In the genomic region with DNA sequence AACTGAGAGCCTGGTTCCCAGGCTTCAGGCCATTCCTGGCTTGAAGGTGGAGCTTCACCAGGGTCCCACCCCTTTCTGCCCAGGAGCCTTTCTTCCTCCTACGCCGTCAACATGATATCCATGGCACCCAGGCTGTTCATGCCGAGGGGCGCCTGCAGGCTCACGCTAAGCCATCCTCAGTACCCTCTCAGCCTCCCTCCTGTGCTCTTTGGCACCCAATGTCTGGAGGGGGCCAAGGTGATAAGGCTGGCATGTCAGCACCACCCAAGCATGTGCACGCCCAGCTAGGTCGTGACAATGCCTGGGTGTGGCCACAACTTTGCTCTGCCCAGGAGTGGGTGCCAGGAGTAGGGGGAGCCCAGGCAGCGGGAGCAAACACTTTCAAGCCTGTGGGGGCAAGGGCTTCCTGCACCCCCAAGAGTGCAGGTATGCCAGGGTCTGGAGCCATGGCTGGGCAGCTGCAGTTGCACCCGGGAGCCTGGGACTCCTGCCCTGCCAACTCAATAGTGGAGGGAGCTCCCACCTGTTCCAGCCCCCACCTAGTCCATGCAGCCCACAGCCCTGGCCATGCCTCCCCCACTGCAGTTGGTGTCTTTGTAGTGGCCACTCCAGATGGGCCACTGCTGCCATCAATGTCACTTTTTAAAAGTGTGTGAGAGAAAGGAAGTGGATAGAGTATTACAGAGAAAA, we compare ENCODE assay signal across 27 cellular contexts.
"Had no signal": no experiment of that assay in that cellular context is flagged by ENCODE, and none has a peak within 500 bp of the region (broad histone marks: within the 10 kb centered on the region; RNA-seq: fewer than 3 reads in every experiment).

No MANE protein-coding gene starts in this region.

- H3K4me1 ChIP-seq: gastrocnemius medialis, heart left ventricle, pancreas, right lobe of liver, tibial nerve, vagina had no signal

- H3K4me3 ChIP-seq: dorsolateral prefrontal cortex, gastrocnemius medialis, heart left ventricle, hepatocyte, pancreas, right lobe of liver, smooth muscle cell, thoracic aorta, tibial nerve, vagina had no signal

- H3K27ac ChIP-seq: epithelial cell of prostate, gastrocnemius medialis, heart left ventricle, hepatocyte, neutrophil, pancreas, right lobe of liver, thoracic aorta, tibial nerve, vagina had no signal

- H3K4me1 Mint-ChIP-seq: endodermal cell had no signal

- H3K27me3 Mint-ChIP-seq: naive thymus-derived CD4-positive, alpha-beta T cell; stimulated activated naive B cell treated with anti-CD40 and anti-IgM and Interleukin-4, amounts not matched to agents 10 μg/mL and 1 μg/mL and 100 μg/mL, for 72 hours; stimulated activated naive CD8-positive, alpha-beta T cell treated with anti-CD3 and anti-CD28 coated beads, Interleukin-15, Interleukin-2, amounts not matched to agents 100 ng/mL and 50 ng/mL, for 24 hours had no signal

- H3K27me3 ChIP-seq: dorsolateral prefrontal cortex, gastrocnemius medialis, heart left ventricle, hepatocyte, neutrophil, pancreas, right lobe of liver, tibial nerve, vagina had no signal

- H3K27ac Mint-ChIP-seq: endodermal cell; naive thymus-derived CD4-positive, alpha-beta T cell; stimulated activated naive B cell treated with anti-CD40 and anti-IgM and Interleukin-4, amounts not matched to agents 10 μg/mL and 1 μg/mL and 100 μg/mL, for 72 hours; stimulated activated naive CD8-positive, alpha-beta T cell treated with anti-CD3 and anti-CD28 coated beads, Interleukin-15, Interleukin-2, amounts not matched to agents 100 ng/mL and 50 ng/mL, for 24 hours had no signal

- H3K36me3 ChIP-seq: neutrophil, pancreas, right lobe of liver, thoracic aorta, vagina had no signal

- H3K9me3 ChIP-seq: gastrocnemius medialis, heart left ventricle, neutrophil, pancreas, right lobe of liver, thoracic aorta, tibial nerve, vagina had no signal

- FAIRE-seq: colon had no signal

- H3K4me3 Mint-ChIP-seq: endodermal cell; naive thymus-derived CD4-positive, alpha-beta T cell; stimulated activated naive B cell treated with anti-CD40 and anti-IgM and Interleukin-4, amounts not matched to agents 10 μg/mL and 1 μg/mL and 100 μg/mL, for 72 hours; stimulated activated naive CD8-positive, alpha-beta T cell treated with anti-CD3 and anti-CD28 coated beads, Interleukin-15, Interleukin-2, amounts not matched to agents 100 ng/mL and 50 ng/mL, for 24 hours had no signal

- DNase-seq: central memory CD4-positive, alpha-beta T cell; dorsolateral prefrontal cortex; effector CD8-positive, alpha-beta T cell; endodermal cell; foreskin fibroblast; gastrocnemius medialis; heart left ventricle; left ventricle myocardium superior; mesenchymal stem cell; midbrain; naive thymus-derived CD4-positive, alpha-beta T cell; right lobe of liver; stimulated activated CD4-positive, alpha-beta T cell treated with anti-CD3 and anti-CD28 coated beads, Interleukin-12 subunit alpha, Interleukin-12 subunit beta, amount 100 ng/mL, for 4 hours; stimulated activated CD4-positive, alpha-beta T cell treated with anti-CD3 and anti-CD28 coated beads, Interleukin-1b, Interleukin-23, amount 100 ng/mL, for 48 hours; stimulated activated CD4-positive, alpha-beta T cell treated with anti-CD3 and anti-CD28 coated beads, Interleukin-4, amount 100 ng/mL, for 24 hours; stimulated activated naive B cell treated with anti-CD40 and anti-IgM and Interleukin-4, amounts not matched to agents 10 μg/mL and 1 μg/mL and 100 μg/mL, for 72 hours had no signal

- ATAC-seq: esophagus mucosa; gastrocnemius medialis; left ventricle myocardium superior; naive thymus-derived CD4-positive, alpha-beta T cell; pancreas; stimulated activated naive B cell treated with anti-CD40 and anti-IgM and Interleukin-4, amounts not matched to agents 10 μg/mL and 1 μg/mL and 100 μg/mL, for 72 hours had no signal
